In the genomic region with DNA sequence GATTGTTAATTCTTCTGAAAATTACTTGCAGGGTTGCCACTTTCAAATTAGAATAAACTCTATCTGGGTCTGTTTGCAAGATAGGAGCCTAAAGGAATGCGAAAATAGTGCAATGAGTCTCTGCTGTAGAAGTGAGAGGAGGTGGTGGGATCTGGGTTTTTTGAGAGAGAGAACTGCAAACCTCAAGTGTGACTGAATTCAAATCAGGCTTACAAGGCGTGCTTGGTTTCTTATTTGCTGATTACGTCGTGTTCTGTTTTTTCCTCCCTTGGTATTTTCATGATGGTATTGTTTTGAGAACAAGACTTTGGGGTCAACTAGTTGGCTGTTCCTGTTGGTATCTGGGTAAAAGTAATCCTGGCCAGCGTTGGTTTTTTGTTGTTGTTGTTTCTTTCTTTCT, we compare ENCODE assay signal across 11 cellular contexts.
DNase-seq lines count a peak whose midpoint lies in the region; ATAC-seq and TF ChIP-seq lines count a peak whose summit lies in the region.
"Had no signal": no experiment of that assay in that cellular context is flagged by ENCODE, and none has a peak within 500 bp of the region (broad histone marks: within the 10 kb centered on the region; RNA-seq: fewer than 3 reads in every experiment).

No MANE protein-coding gene starts in this region.

- peaks cover 6% of the 10 kb centered on the region for H3F3A ChIP-seq in SK-N-SH (replicated peaks; ENCODE audit: insufficient read depth)

- no peaks in the 10 kb centered on the region for H3K9me3 Mint-ChIP-seq in CD8-positive, alpha-beta T cell

- H3K4me1 ChIP-seq in SK-N-SH (ENCODE audit: control insufficient read depth in 1 of 2, insufficient read depth in 2 of 2, low read depth in 1 of 2, low read length in 1 of 2) (no peaks in the 10 kb centered on the region; a peak in 2 of 4 replicates), osteoblast (ENCODE audit: insufficient read depth, low read length) (peaks cover 25% of the 10 kb centered on the region)
- peaks cover 5% of the 10 kb centered on the region for H3K4me1 ChIP-seq in CD8-positive, alpha-beta T cell (ENCODE audit: insufficient read depth, low read length)
- H3K4me1 ChIP-seq: suprapubic skin had no signal

- H3K27me3 ChIP-seq in SK-N-SH (ENCODE audit: insufficient read depth) = no peaks in the 10 kb centered on the region
- no peaks in the 10 kb centered on the region for H3K27me3 ChIP-seq in osteoblast (ENCODE audit: insufficient read depth, low read length)
- no peaks in the 10 kb centered on the region for H3K27me3 ChIP-seq in CD8-positive, alpha-beta T cell (ENCODE audit: insufficient read depth, low read length)
- H3K27me3 ChIP-seq: suprapubic skin had no signal

- WGBS in SK-N-SH (ENCODE audit: low lambda C conversion rate) = 67% methylated on average over 5 of the region's 5 CpGs

- no peaks in the 10 kb centered on the region for H3K9me2 ChIP-seq in SK-N-SH

- H3K4me3 Mint-ChIP-seq in CD8-positive, alpha-beta T cell = no peak overlapping the region

- H3K4me2 ChIP-seq in SK-N-SH = 0 out of 2 replicates have a peak overlapping the region, but pooled peaks have one; percentile 28
- peak overlapping the region; percentile 61 for H3K4me2 ChIP-seq in osteoblast (ENCODE audit: insufficient read depth, low read length)
- H3K4me2 ChIP-seq: KMS-11 had no signal

- H3K27ac ChIP-seq in SK-N-SH (ENCODE audit: low read depth in 2 of 2, low read length in 1 of 2) = no peak overlapping the region
- peak overlapping the region; percentile 61 for H3K27ac ChIP-seq in osteoblast (ENCODE audit: low read depth, low read length)
- H3K27ac ChIP-seq in CD8-positive, alpha-beta T cell (ENCODE audit: low read depth, low read length) = no peak overlapping the region
- H3K27ac ChIP-seq: KMS-11, suprapubic skin had no signal

- no peak overlapping the region for H3K4me3 ChIP-seq in SK-N-SH (ENCODE audit: low read depth in 2 of 2, low read length in 1 of 2)
- no peak overlapping the region for H3K4me3 ChIP-seq in osteoblast (ENCODE audit: insufficient read depth, low read length)
- no peak overlapping the region for H3K4me3 ChIP-seq in CD8-positive, alpha-beta T cell (ENCODE audit: low read depth, low read length)
- H3K4me3 ChIP-seq: suprapubic skin had no signal

- H3K36me3 Mint-ChIP-seq in CD8-positive, alpha-beta T cell = no peaks in the 10 kb centered on the region

- no peak for TF ChIP-seq EP300 in SK-N-SH (IDR thresholded peaks at IDR 0.05; ENCODE audit: borderline replicate concordance in 1 of 2, low read depth in 1 of 2, low read length in 1 of 2)

- no peak for TF ChIP-seq RAD21 in SK-N-SH (IDR thresholded peaks at IDR 0.05; ENCODE audit: low read length)

- ATAC-seq in SK-N-SH treated with all-trans-retinoic acid at 6 μM for 48 hours = no peak
- ATAC-seq in GM21825 (IDR thresholded peaks at IDR 0.05; ENCODE audit: unreplicated experiment) = peak; percentile 65
- peak; percentile 91 for ATAC-seq in HG03520 (IDR thresholded peaks at IDR 0.05; ENCODE audit: unreplicated experiment)
- ATAC-seq in CD8-positive, alpha-beta T cell = no peak

- peaks cover 11% of the 10 kb centered on the region for H3K4me1 Mint-ChIP-seq in CD8-positive, alpha-beta T cell (ENCODE audit: low read depth)

- DNase-seq in SK-N-SH = no peak
- DNase-seq in osteoblast (ENCODE audit: insufficient read length, low spot score, missing footprints) = no peak
- DNase-seq in CD8-positive, alpha-beta T cell = no peak
- DNase-seq in stimulated activated CD4-positive, alpha-beta T cell treated with anti-CD3 and anti-CD28 coated beads, Interleukin-1b, Interleukin-23, amount 100 ng/mL, for 48 hours = no peak
- no peak for DNase-seq in RKO (ENCODE audit: low spot score)
- DNase-seq: effector CD8-positive, alpha-beta T cell had no signal

- no peak overlapping the region for H3K9ac ChIP-seq in SK-N-SH
- H3K9ac ChIP-seq: KMS-11 had no signal

- intact Hi-C loops in CD8-positive, alpha-beta T cell (cut with DNase I, micrococcal nuclease) = no loop called here

- POLR2A ChIA-PET in SK-N-SH (lab: Yijun Ruan, JAX) = no interaction called here
- POLR2A ChIA-PET in CD8-positive, alpha-beta T cell (lab: Charles Lee) = no interaction called here

- H2AFZ ChIP-seq in SK-N-SH (ENCODE audit: low read depth) (no peak overlapping the region), osteoblast (ENCODE audit: low read length) (peak overlapping the region; percentile 41)

- H3K27me3 Mint-ChIP-seq in CD8-positive, alpha-beta T cell (ENCODE audit: low read depth) = no peaks in the 10 kb centered on the region

- no peaks in the 10 kb centered on the region for H4K20me1 ChIP-seq in SK-N-SH (ENCODE audit: insufficient read depth)
- H4K20me1 ChIP-seq in osteoblast (ENCODE audit: insufficient read depth, low read length) = no peaks in the 10 kb centered on the region

- H3K79me2 ChIP-seq in SK-N-SH (ENCODE audit: insufficient read depth) = no peaks in the 10 kb centered on the region
- no peaks in the 10 kb centered on the region for H3K79me2 ChIP-seq in osteoblast (ENCODE audit: insufficient read depth, low read length)

- CTCF ChIA-PET in SK-N-SH (lab: Yijun Ruan, JAX) = no interaction called here
- CTCF ChIA-PET in CD8-positive, alpha-beta T cell (lab: Charles Lee) = interaction anchor here (0.7 kb wide), 1 partner anchor 22 kb away, joined by 5 read pairs; no protein-coding TSS in a partner anchor

- H3K36me3 ChIP-seq in SK-N-SH (replicated peaks in 1 of 2; ENCODE audit: control insufficient read depth in 1 of 2, insufficient read depth in 2 of 2, low read length in 1 of 2) (no peaks in the 10 kb centered on the region), osteoblast (ENCODE audit: insufficient read depth, low read length) (no peaks in the 10 kb centered on the region)
- H3K36me3 ChIP-seq in CD8-positive, alpha-beta T cell (ENCODE audit: insufficient read depth, low read length) = no peaks in the 10 kb centered on the region
- H3K36me3 ChIP-seq: suprapubic skin had no signal

- no peak overlapping the region for H3K27ac Mint-ChIP-seq in CD8-positive, alpha-beta T cell

- H3K9me3 ChIP-seq in SK-N-SH (no peaks in the 10 kb centered on the region), osteoblast (ENCODE audit: low read depth, low read length) (no peaks in the 10 kb centered on the region)
- no peaks in the 10 kb centered on the region for H3K9me3 ChIP-seq in CD8-positive, alpha-beta T cell (ENCODE audit: low read length)
- H3K9me3 ChIP-seq: suprapubic skin had no signal

- no peak for TF ChIP-seq CTCF in SK-N-SH (IDR thresholded peaks at IDR 0.05)
- TF ChIP-seq CTCF in osteoblast (IDR thresholded peaks at IDR 0.05; ENCODE audit: extremely low read depth, low read depth, low read length) = no peak
- no peak for TF ChIP-seq CTCF in CD8-positive, alpha-beta T cell (IDR thresholded peaks at IDR 0.05)

TF ChIP-seq in SK-N-SH, 30 proteins besides CTCF, POLR2A, EP300 and RAD21 (continues in another document):
- TF ChIP-seq RXRA (IDR thresholded peaks at IDR 0.05; ENCODE audit: borderline replicate concordance, low read depth) = no peak
- TF ChIP-seq, protein P1, sequence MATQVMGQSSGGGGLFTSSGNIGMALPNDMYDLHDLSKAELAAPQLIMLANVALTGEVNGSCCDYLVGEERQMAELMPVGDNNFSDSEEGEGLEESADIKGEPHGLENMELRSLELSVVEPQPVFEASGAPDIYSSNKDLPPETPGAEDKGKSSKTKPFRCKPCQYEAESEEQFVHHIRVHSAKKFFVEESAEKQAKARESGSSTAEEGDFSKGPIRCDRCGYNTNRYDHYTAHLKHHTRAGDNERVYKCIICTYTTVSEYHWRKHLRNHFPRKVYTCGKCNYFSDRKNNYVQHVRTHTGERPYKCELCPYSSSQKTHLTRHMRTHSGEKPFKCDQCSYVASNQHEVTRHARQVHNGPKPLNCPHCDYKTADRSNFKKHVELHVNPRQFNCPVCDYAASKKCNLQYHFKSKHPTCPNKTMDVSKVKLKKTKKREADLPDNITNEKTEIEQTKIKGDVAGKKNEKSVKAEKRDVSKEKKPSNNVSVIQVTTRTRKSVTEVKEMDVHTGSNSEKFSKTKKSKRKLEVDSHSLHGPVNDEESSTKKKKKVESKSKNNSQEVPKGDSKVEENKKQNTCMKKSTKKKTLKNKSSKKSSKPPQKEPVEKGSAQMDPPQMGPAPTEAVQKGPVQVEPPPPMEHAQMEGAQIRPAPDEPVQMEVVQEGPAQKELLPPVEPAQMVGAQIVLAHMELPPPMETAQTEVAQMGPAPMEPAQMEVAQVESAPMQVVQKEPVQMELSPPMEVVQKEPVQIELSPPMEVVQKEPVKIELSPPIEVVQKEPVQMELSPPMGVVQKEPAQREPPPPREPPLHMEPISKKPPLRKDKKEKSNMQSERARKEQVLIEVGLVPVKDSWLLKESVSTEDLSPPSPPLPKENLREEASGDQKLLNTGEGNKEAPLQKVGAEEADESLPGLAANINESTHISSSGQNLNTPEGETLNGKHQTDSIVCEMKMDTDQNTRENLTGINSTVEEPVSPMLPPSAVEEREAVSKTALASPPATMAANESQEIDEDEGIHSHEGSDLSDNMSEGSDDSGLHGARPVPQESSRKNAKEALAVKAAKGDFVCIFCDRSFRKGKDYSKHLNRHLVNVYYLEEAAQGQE (IDR thresholded peaks at IDR 0.05; ENCODE audit: low read depth, low read length) = no peak

TF ChIP-seq in SK-N-SH treated with all-trans-retinoic acid at 6 μM for 48 hours, 23 proteins besides CTCF, POLR2A, EP300 and RAD21:
- no peak for TF ChIP-seq GLIS3 (CRISPR knock-in tag; IDR thresholded peaks at IDR 0.05)
- no peak for TF ChIP-seq ARNTL (CRISPR knock-in tag; IDR thresholded peaks at IDR 0.05; ENCODE audit: borderline replicate concordance, low read depth)
- TF ChIP-seq CSDC2 (CRISPR knock-in tag; IDR thresholded peaks at IDR 0.05) = no peak
- TF ChIP-seq ESRRG (CRISPR knock-in tag; IDR thresholded peaks at IDR 0.05) = no peak

Comparison
In these comparisons a context has a peak if more than half of its experiments do, and no peak if none do; other contexts are left out.
1. ATAC-seq: peak in GM21825 (single experiment) and HG03520 (single experiment); none in SK-N-SH treated with all-trans-retinoic acid at 6 μM for 48 hours (single experiment) and CD8-positive, alpha-beta T cell (single experiment).